36 cellular contexts compared by ENCODE assay signal in the genomic region with DNA sequence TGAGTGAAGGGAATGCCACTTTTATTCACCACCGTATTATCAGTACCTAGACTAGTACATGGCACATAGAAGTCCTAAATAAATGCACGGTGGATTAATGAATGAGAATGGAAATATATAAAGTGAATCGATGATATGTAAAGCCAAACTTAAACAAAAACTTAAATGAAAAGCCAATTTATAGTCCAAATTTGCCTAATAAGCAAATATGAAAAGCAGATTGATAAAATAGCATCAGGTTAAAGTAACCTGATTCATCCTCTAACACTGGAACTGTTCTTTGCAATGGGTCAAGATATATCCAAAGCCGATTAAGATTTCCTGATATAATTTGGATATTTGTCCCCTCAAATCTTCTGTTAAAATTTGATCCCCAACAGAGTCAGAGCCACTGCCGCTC.
"Had no signal": no experiment of that assay in that cellular context is flagged by ENCODE, and none has a peak within 500 bp of the region (broad histone marks: within the 10 kb centered on the region; RNA-seq: fewer than 3 reads in every experiment).

No MANE protein-coding gene starts in this region.

- H3K36me3 ChIP-seq: adrenal gland, brain microvascular endothelial cell, breast epithelium had no signal

- H3K4me3 ChIP-seq: adrenal gland, body of pancreas, breast epithelium had no signal

- H3K36me3 Mint-ChIP-seq: activated CD4-positive, alpha-beta memory T cell treated with anti-CD3 and anti-CD28 coated beads for 36 hours; activated naive CD4-positive, alpha-beta T cell treated with anti-CD3 and anti-CD28 coated beads, Interleukin-2, amount 50 U/mL, for 72 hours; activated naive CD8-positive, alpha-beta T cell treated with anti-CD3 and anti-CD28 coated beads for 36 hours had no signal

- H3K27me3 ChIP-seq: adrenal gland, body of pancreas, brain microvascular endothelial cell had no signal

- H3K4me1 Mint-ChIP-seq: activated B cell treated with CpG ODN at 0.5 μM for 24 hours; activated CD4-positive, alpha-beta T cell treated with anti-CD3 and anti-CD28 coated beads, Interleukin-2, amount 10 ng/mL, durations not matched to agents 24 days and 14 days; activated naive CD8-positive, alpha-beta T cell treated with anti-CD3 and anti-CD28 coated beads for 36 hours; activated T-helper 17 cell treated with anti-CD3 and anti-CD28 coated beads, Interleukin-2, amount 50 U/mL, for 72 hours had no signal

- H3K27me3 Mint-ChIP-seq: activated B cell treated with CpG ODN at 0.5 μM for 24 hours; activated CD4-positive, alpha-beta memory T cell treated with anti-CD3 and anti-CD28 coated beads for 36 hours; activated CD4-positive, alpha-beta T cell treated with anti-CD3 and anti-CD28 coated beads, Interleukin-2, amount 10 ng/mL, durations not matched to agents 24 days and 14 days; activated CD8-positive, alpha-beta T cell treated with anti-CD3 and anti-CD28 coated beads for 36 hours; activated naive CD8-positive, alpha-beta T cell treated with anti-CD3 and anti-CD28 coated beads for 36 hours; activated T-helper 17 cell treated with anti-CD3 and anti-CD28 coated beads, Interleukin-2, amount 50 U/mL, for 72 hours had no signal

- H3K9me3 Mint-ChIP-seq: activated CD4-positive, alpha-beta memory T cell treated with anti-CD3 and anti-CD28 coated beads for 36 hours; activated CD4-positive, alpha-beta T cell treated with anti-CD3 and anti-CD28 coated beads, Interleukin-2, amount 10 ng/mL, durations not matched to agents 24 days and 14 days; activated CD8-positive, alpha-beta T cell treated with anti-CD3 and anti-CD28 coated beads for 36 hours; activated naive CD4-positive, alpha-beta T cell treated with anti-CD3 and anti-CD28 coated beads for 36 hours; activated naive CD8-positive, alpha-beta T cell treated with anti-CD3 and anti-CD28 coated beads for 36 hours; activated T-cell treated with anti-CD3 and anti-CD28 coated beads, Interleukin-2, amount 50 U/mL, for 4 hours; activated T-helper 1 cell treated with anti-CD3 and anti-CD28 coated beads, Interleukin-12 subunit alpha, Interleukin-12 subunit beta, Interleukin-2, Interleukin-4 antibody, amounts not matched to agents 30 ng/mL and 10 ng/mL and 1 ng/mL, durations not matched to agents 14 hours and 24 hours and 36 hours; activated T-helper 17 cell treated with anti-CD3 and anti-CD28 coated beads, Interleukin-2, amount 50 U/mL, for 72 hours; T-helper 1 cell treated with Interleukin-12 subunit alpha and Interleukin-12 subunit beta and Interleukin-4 antibody, amounts not matched to agents 30 μg/mL and 1 μg/mL, for 36 hours; T-helper 2 cell treated with Interferon-gamma antibody and Interleukin-4, amounts not matched to agents 5 μg/mL and 100 μg/mL, for 36 hours had no signal

- H3K4me1 ChIP-seq: adrenal gland, body of pancreas, breast epithelium had no signal

- FAIRE-seq: TTC549 had no signal

- ATAC-seq: activated CD8-positive, alpha-beta T cell treated with anti-CD3 and anti-CD28 coated beads for 36 hours; activated naive CD4-positive, alpha-beta T cell treated with anti-CD3 and anti-CD28 coated beads, Interleukin-2, amount 50 U/mL, for 72 hours; activated T-cell treated with anti-CD3 and anti-CD28 coated beads, Interleukin-2, amount 50 U/mL, for 4 hours; activated T-cell treated with anti-CD3 and anti-CD28 coated beads, Interleukin-2, amount 50 U/mL, for 72 hours; activated T-helper 17 cell treated with anti-CD3 and anti-CD28 coated beads, Interleukin-2, amount 50 U/mL, for 72 hours; body of pancreas had no signal

- H3K4me3 Mint-ChIP-seq: activated B cell treated with CpG ODN at 0.5 μM for 24 hours; activated CD4-positive, alpha-beta memory T cell treated with anti-CD3 and anti-CD28 coated beads for 36 hours; activated CD4-positive, alpha-beta T cell treated with anti-CD3 and anti-CD28 coated beads, Interleukin-2, amount 10 ng/mL, durations not matched to agents 24 days and 14 days; activated CD8-positive, alpha-beta T cell treated with anti-CD3 and anti-CD28 coated beads for 36 hours; activated naive CD4-positive, alpha-beta T cell treated with anti-CD3 and anti-CD28 coated beads for 36 hours; activated naive CD8-positive, alpha-beta T cell treated with anti-CD3 and anti-CD28 coated beads for 36 hours; activated T-cell treated with anti-CD3 and anti-CD28 coated beads, Interleukin-2, amount 50 U/mL, for 4 hours; activated T-cell treated with anti-CD3 and anti-CD28 coated beads, Interleukin-2, amount 50 U/mL, for 72 hours; activated T-helper 1 cell treated with anti-CD3 and anti-CD28 coated beads, Interleukin-12 subunit alpha, Interleukin-12 subunit beta, Interleukin-2, Interleukin-4 antibody, amounts not matched to agents 30 ng/mL and 10 ng/mL and 1 ng/mL, durations not matched to agents 14 hours and 24 hours and 36 hours; activated T-helper 17 cell treated with anti-CD3 and anti-CD28 coated beads, Interleukin-2, amount 50 U/mL, for 72 hours; T-helper 1 cell treated with Interleukin-12 subunit alpha and Interleukin-12 subunit beta and Interleukin-4 antibody, amounts not matched to agents 30 μg/mL and 1 μg/mL, for 36 hours; T-helper 2 cell treated with Interferon-gamma antibody and Interleukin-4, amounts not matched to agents 5 μg/mL and 100 μg/mL, for 36 hours had no signal

- H3K9me3 ChIP-seq: adrenal gland, body of pancreas, breast epithelium had no signal

- H3K27ac ChIP-seq: adrenal gland, body of pancreas, brain microvascular endothelial cell, breast epithelium, VCaP had no signal

- H3K27ac Mint-ChIP-seq: activated B cell treated with CpG ODN at 0.5 μM for 24 hours; activated CD4-positive, alpha-beta memory T cell treated with anti-CD3 and anti-CD28 coated beads for 36 hours; activated CD4-positive, alpha-beta T cell treated with anti-CD3 and anti-CD28 coated beads, Interleukin-2, amount 10 ng/mL, durations not matched to agents 24 days and 14 days; activated CD8-positive, alpha-beta T cell treated with anti-CD3 and anti-CD28 coated beads for 36 hours; activated naive CD4-positive, alpha-beta T cell treated with anti-CD3 and anti-CD28 coated beads for 36 hours; activated naive CD4-positive, alpha-beta T cell treated with anti-CD3 and anti-CD28 coated beads, Interleukin-2, amount 50 U/mL, for 72 hours; activated naive CD8-positive, alpha-beta T cell treated with anti-CD3 and anti-CD28 coated beads for 36 hours; activated T-cell treated with anti-CD3 and anti-CD28 coated beads, Interleukin-2, amount 50 U/mL, for 72 hours; activated T-helper 1 cell treated with anti-CD3 and anti-CD28 coated beads, Interleukin-12 subunit alpha, Interleukin-12 subunit beta, Interleukin-2, Interleukin-4 antibody, amounts not matched to agents 30 ng/mL and 10 ng/mL and 1 ng/mL, durations not matched to agents 14 hours and 24 hours and 36 hours; activated T-helper 17 cell treated with anti-CD3 and anti-CD28 coated beads, Interleukin-2, amount 50 U/mL, for 72 hours; T-helper 1 cell treated with Interleukin-12 subunit alpha and Interleukin-12 subunit beta and Interleukin-4 antibody, amounts not matched to agents 30 μg/mL and 1 μg/mL, for 36 hours; T-helper 2 cell treated with Interferon-gamma antibody and Interleukin-4, amounts not matched to agents 5 μg/mL and 100 μg/mL, for 36 hours had no signal

- DNase-seq: activated B cell treated with CpG ODN at 0.5 μM for 24 hours; activated CD4-positive, alpha-beta memory T cell treated with anti-CD3 and anti-CD28 coated beads for 36 hours; activated CD4-positive, alpha-beta T cell treated with anti-CD3 and anti-CD28 coated beads for 4 hours; activated CD4-positive, alpha-beta T cell treated with anti-CD3 and anti-CD28 coated beads, Interleukin-2, amount 10 ng/mL, durations not matched to agents 24 days and 14 days; activated CD4-positive, alpha-beta T cell treated with anti-CD3 and anti-CD28 coated beads, Interleukin-2, amount 50 U/mL, for 1 hour; activated CD4-positive, alpha-beta T cell treated with anti-CD3 and anti-CD28 coated beads, Interleukin-2, amount 50 U/mL, for 4 hours; activated CD4-positive, CD25-positive, alpha-beta regulatory T cell treated with anti-CD3 and anti-CD28 coated beads, Interleukin-2, amount 50 U/mL, for 72 hours; activated CD8-positive, alpha-beta memory T cell treated with anti-CD3 and anti-CD28 coated beads, Interleukin-2, amount 50 U/mL, for 4 hours; activated CD8-positive, alpha-beta T cell treated with anti-CD3 and anti-CD28 coated beads for 36 hours; activated effector memory CD4-positive, alpha-beta T cell treated with anti-CD3 and anti-CD28 coated beads, Interleukin-2, amount 50 U/mL, for 16 hours; activated gamma-delta T cell treated with Interleukin-2 at 50 U/mL for 16 hours; activated naive CD4-positive, alpha-beta T cell; activated naive CD4-positive, alpha-beta T cell treated with anti-CD3 and anti-CD28 coated beads for 36 hours; activated naive CD4-positive, alpha-beta T cell treated with anti-CD3 and anti-CD28 coated beads, Interleukin-2, amount 50 U/mL, for 16 hours; activated naive CD8-positive, alpha-beta T cell treated with anti-CD3 and anti-CD28 coated beads for 36 hours; activated T-cell treated with anti-CD3 and anti-CD28 coated beads for 4 hours; activated T-cell treated with anti-CD3 and anti-CD28 coated beads, Interleukin-2, amount 50 U/mL, for 1 hour; activated T-cell treated with anti-CD3 and anti-CD28 coated beads, Interleukin-2, amount 50 U/mL, for 4 hours; activated T-cell treated with anti-CD3 and anti-CD28 coated beads, Interleukin-2, amount 50 U/mL, for 72 hours; adrenal gland; amniotic stem cell; aorta; body of pancreas; brain microvascular endothelial cell; central memory CD4-positive, alpha-beta T cell; T-helper 1 cell; T-helper 2 cell; T-helper 9 cell had no signal
